In the genomic region with DNA sequence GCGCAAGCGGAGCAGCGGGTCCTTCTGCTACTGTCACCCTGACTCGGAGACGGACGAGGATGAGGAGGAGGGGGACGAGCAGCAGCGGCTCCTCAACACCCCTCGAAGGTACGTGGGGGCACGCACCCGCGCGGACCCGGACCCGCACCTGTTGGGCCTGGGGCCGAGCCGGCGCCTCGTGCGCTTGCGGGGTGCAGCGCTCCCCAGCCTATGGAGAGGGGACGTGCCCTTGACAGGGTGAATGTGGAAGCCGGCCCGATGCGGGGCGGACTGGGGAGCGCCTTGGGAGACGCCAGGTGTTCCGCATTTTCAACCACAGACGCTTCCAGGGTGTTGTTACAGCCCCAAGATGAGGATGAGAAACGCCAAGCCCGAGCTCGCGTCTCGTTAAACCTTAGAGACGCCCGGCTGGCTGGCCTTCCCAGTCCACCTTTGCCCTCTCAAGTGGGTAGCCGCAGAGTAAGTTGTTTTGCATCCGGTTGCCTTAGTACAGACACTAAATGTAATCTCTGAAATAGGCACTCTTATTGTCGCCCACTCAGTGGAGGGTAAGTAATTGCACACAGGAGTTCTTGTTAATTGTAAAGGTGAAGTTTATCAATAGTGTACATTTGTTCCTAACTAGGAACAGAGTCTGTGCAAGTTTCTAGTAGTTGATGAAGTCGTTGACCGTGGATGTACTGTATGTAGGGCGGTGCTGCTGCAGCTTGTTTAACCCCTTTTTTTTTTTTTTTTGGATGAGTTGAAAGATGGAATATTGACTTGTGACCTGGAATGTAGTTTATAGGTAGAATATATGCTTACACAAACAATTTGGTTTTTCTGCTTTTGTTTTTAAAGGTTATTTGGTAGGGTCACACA, we compare ENCODE assay signal across 8 cellular contexts. TPM values are rescaled to one million over a fixed set of nuclear protein-coding genes. Genes with fewer than 3 reads are reported as not detected.
DNase-seq lines count a peak whose midpoint lies in the region; ATAC-seq and TF ChIP-seq lines count a peak whose summit lies in the region.

No MANE protein-coding gene starts in this region.

- H3K4me1 Mint-ChIP-seq in Caco-2 (ENCODE audit: low read depth, unreplicated experiment) = peaks cover 7% of the 10 kb centered on the region
- peaks cover 21% of the 10 kb centered on the region for H3K4me1 Mint-ChIP-seq in T-helper 17 cell

- H3K4me3 Mint-ChIP-seq in Caco-2 (ENCODE audit: unreplicated experiment) (peak overlapping the region; percentile 87), T-helper 17 cell (peak overlapping the region; percentile 97)

- H3K4me1 ChIP-seq in Caco-2 = peaks cover 5% of the 10 kb centered on the region; the same call in 1 of the 2 replicates
- H3K4me1 ChIP-seq in HUES48 (ENCODE audit: control insufficient read depth, insufficient read depth, low read length) = peaks cover 5% of the 10 kb centered on the region; the same call in 1 of the 2 replicates

- peaks cover 13% of the 10 kb centered on the region for H3K36me3 Mint-ChIP-seq in Caco-2 (ENCODE audit: insufficient read depth, unreplicated experiment)
- peaks cover 4% of the 10 kb centered on the region for H3K36me3 Mint-ChIP-seq in T-helper 17 cell (ENCODE audit: low read depth)

- CTCF ChIA-PET in Caco-2 (lab: Charles Lee) = interaction anchor here (1.3 kb wide), 1 partner anchor 105 kb away, joined by 7 read pairs; no protein-coding TSS in a partner anchor

- DNase-seq in Caco-2 (peak; percentile 55 to 56), T-helper 17 cell (peak; percentile 13 to 23 (median 17)), brain microvascular endothelial cell (peak; percentile 9), iris pigment epithelial cell (ENCODE audit: low read depth) (peak; percentile 20), OCI-M2 (lab: John Stamatoyannopoulos, UW; ENCODE audit: unreplicated experiment) (no peak)
- DNase-seq in stimulated activated CD4-positive, alpha-beta T cell treated with anti-CD3 and anti-CD28 coated beads, Interleukin-15, amount 100 ng/mL, for 1 hour (ENCODE audit: low read depth in 1 of 2, low spot score in 1 of 2) = peak; percentile 12 to 16

- intact Hi-C loops in Caco-2 (cut with micrococcal nuclease; ENCODE audit: unreplicated experiment) = no loop called here

- in situ Hi-C loops in brain microvascular endothelial cell (cut with HindIII; ENCODE audit: low pct_ligation_motif_present, low sequenced_read_pairs) = no loop called here

- H3K27me3 Mint-ChIP-seq in Caco-2 (ENCODE audit: insufficient read depth, unreplicated experiment) (no peaks in the 10 kb centered on the region), T-helper 17 cell (no peaks in the 10 kb centered on the region)

- peak overlapping the region; percentile 60; the same call in 1 of the 2 replicates for H3K9ac ChIP-seq in HUES48 (ENCODE audit: low read depth, low read length)

- peak overlapping the region; percentile 91 for H3K4me3 ChIP-seq in Caco-2 (ENCODE audit: low read depth, low read length)
- H3K4me3 ChIP-seq in HUES48 (ENCODE audit: low read depth, low read length) = peak overlapping the region; percentile 76
- H3K4me3 ChIP-seq in brain microvascular endothelial cell (ENCODE audit: low read depth, low read length) = peak overlapping the region; percentile 95

- ATAC-seq in GM21447 (IDR thresholded peaks at IDR 0.05; ENCODE audit: unreplicated experiment) = peak; percentile 33
- ATAC-seq in T-helper 17 cell = peak; percentile 17

- no peaks in the 10 kb centered on the region for H3K9me3 ChIP-seq in Caco-2
- H3K9me3 ChIP-seq in HUES48 (ENCODE audit: control insufficient read depth, insufficient read depth, low read length) = no peaks in the 10 kb centered on the region
- H3K9me3 ChIP-seq in T-helper 17 cell (ENCODE audit: control insufficient read depth, low read length, poor library complexity, severe bottlenecking) = no peaks in the 10 kb centered on the region

- no TSS peak for BruUV-seq in Caco-2 (replicated peaks; lab: Mats Ljungman, UMichigan)

- no peaks in the 10 kb centered on the region for H3K9me3 Mint-ChIP-seq in Caco-2 (ENCODE audit: unreplicated experiment)

- H3K36me3 ChIP-seq in Caco-2 (ENCODE audit: control insufficient read depth, insufficient read depth, low read length) (no peaks in the 10 kb centered on the region), HUES48 (ENCODE audit: control insufficient read depth, insufficient read depth, low read length) (peaks cover 17% of the 10 kb centered on the region), brain microvascular endothelial cell (replicated peaks) (no peaks in the 10 kb centered on the region)

- H3K27ac Mint-ChIP-seq in Caco-2 (ENCODE audit: unreplicated experiment) (peak overlapping the region; percentile 94), T-helper 17 cell (peak overlapping the region; percentile 89)

- no peak for TF ChIP-seq CTCF in Caco-2 (IDR thresholded peaks at IDR 0.05; ENCODE audit: insufficient read depth in 1 of 2, low read depth in 1 of 2, low read length in 1 of 2, severe bottlenecking in 1 of 2, unreplicated experiment in 1 of 2)
- no peak for TF ChIP-seq CTCF in brain microvascular endothelial cell (IDR thresholded peaks at IDR 0.05; ENCODE audit: low read depth, low read length, missing control alignments)

- POLR2A ChIA-PET in Caco-2 (lab: Charles Lee) = interaction anchor here (0.6 kb wide), 1 partner anchor 80 kb away, joined by 4 read pairs; no protein-coding TSS in a partner anchor

- no peaks in the 10 kb centered on the region for H3K27me3 ChIP-seq in Caco-2 (replicated peaks; ENCODE audit: control insufficient read depth, insufficient read depth, low read length)
- H3K27me3 ChIP-seq in HUES48 (ENCODE audit: control insufficient read depth, insufficient read depth, low read length) = no peaks in the 10 kb centered on the region
- H3K27me3 ChIP-seq in brain microvascular endothelial cell (replicated peaks) = no peaks in the 10 kb centered on the region

- H3K27ac ChIP-seq in HUES48 (ENCODE audit: low read depth, low read length) (peak overlapping the region; percentile 33), brain microvascular endothelial cell (peak overlapping the region; percentile 86)

RNA-seq across cellular contexts. Expression of gene GMCL1, which starts 0.8 kb away (rescaled TPM):
- total RNA-seq in Caco-2 (2022) = 13.8 and 17.5 TPM in 2 replicates
- 10 to 100 TPM; 25.1 to 26.0 TPM for total RNA-seq in T-helper 17 cell
